In genomic region chr5:79236970-79237734, GRCh38 we compare ENCODE assay signal across 8 cellular contexts. TPM values are rescaled to one million over a fixed set of nuclear protein-coding genes. Genes with fewer than 3 reads are reported as not detected.
DNase-seq lines count a peak whose midpoint lies in the region; ATAC-seq and TF ChIP-seq lines count a peak whose summit lies in the region.

No MANE protein-coding gene starts in this region.

- intact Hi-C loops in thyroid gland (cut with DNase I): loop anchor here (10.0 kb wide), 1 partner anchor 58 kb away; no protein-coding TSS in a partner anchor

- ATAC-seq in HG02973 (IDR thresholded peaks at IDR 0.05; ENCODE audit: unreplicated experiment): peak; percentile 3
- peak; percentile 29 to 45 for ATAC-seq in natural killer cell treated with Interleukin-12 subunit alpha and Interleukin-12 subunit beta and Interleukin-15 and Interleukin-18, amount 100 ng/mL, for 72 hours

- DNase-seq in DMS 273 (lab: John Stamatoyannopoulos, UW; ENCODE audit: unreplicated experiment) (peak; percentile 77), DMS 273 treated with DMSO at 0.1 percent for 48 hours (lab: John Stamatoyannopoulos, UW) (no peak), NCI-H748 treated with DMSO at 0.1 percent for 48 hours (lab: John Stamatoyannopoulos, UW) (peak; percentile 53), fibroblast of lung (ENCODE audit: low read depth in 2 of 2) (peak; percentile 43 to 60), thyroid gland (peak; percentile 68 to 74)
- peak; percentile 63 to 70 for DNase-seq in activated T-cell treated with anti-CD3 and anti-CD28 coated beads, Interleukin-2, amount 50 U/mL, for 48 hours
- peak; percentile 66 for DNase-seq in natural killer cell treated with Interleukin-12 subunit alpha and Interleukin-12 subunit beta and Interleukin-15 and Interleukin-18, amount 100 ng/mL, for 72 hours (ENCODE audit: low spot score)

- H4K20me1 ChIP-seq in fibroblast of lung (ENCODE audit: control insufficient read depth, extremely low read depth, insufficient read depth, low read length): no peaks in the 10 kb centered on the region

- H3K36me3 Mint-ChIP-seq in natural killer cell treated with Interleukin-12 subunit alpha and Interleukin-12 subunit beta and Interleukin-15 and Interleukin-18, amount 100 ng/mL, for 72 hours: no peaks in the 10 kb centered on the region

- peaks cover 24 to 29% of the 10 kb centered on the region in 2 donors for H3K4me1 Mint-ChIP-seq in natural killer cell treated with Interleukin-12 subunit alpha and Interleukin-12 subunit beta and Interleukin-15 and Interleukin-18, amount 100 ng/mL, for 72 hours (ENCODE audit: low read depth in 2 of 2)

- H3K9me3 ChIP-seq in fibroblast of lung (ENCODE audit: control insufficient read depth, insufficient read depth, low read depth, low read length): no peaks in the 10 kb centered on the region
- H3K9me3 ChIP-seq in thyroid gland: no peaks in the 10 kb centered on the region

- H2AFZ ChIP-seq in fibroblast of lung (ENCODE audit: low read length): peak overlapping the region; percentile 84

- H3K4me1 ChIP-seq in fibroblast of lung (ENCODE audit: control insufficient read depth, extremely low read depth, insufficient read depth, low read length) (no peaks in the 10 kb centered on the region), thyroid gland (peaks cover 20 to 26% of the 10 kb centered on the region in 2 donors)

- no peaks in the 10 kb centered on the region for H3K36me3 ChIP-seq in fibroblast of lung (ENCODE audit: control insufficient read depth, insufficient read depth, low read length)
- H3K36me3 ChIP-seq in thyroid gland: no peaks in the 10 kb centered on the region

- peak overlapping the region; percentile 77 for H3K9ac ChIP-seq in fibroblast of lung (ENCODE audit: insufficient read depth, low read length)

- TF ChIP-seq CTCF in fibroblast of lung (conservative IDR thresholded peaks at IDR 0.05 in 1 of 2, IDR thresholded peaks at IDR 0.05 in 1 of 2; ENCODE audit: low read depth in 1 of 2, low read length in 2 of 2): no peak
- TF ChIP-seq CTCF in thyroid gland (IDR thresholded peaks at IDR 0.05): no peak

- peaks cover 5% of the 10 kb centered on the region for H3K79me2 ChIP-seq in fibroblast of lung (ENCODE audit: control insufficient read depth, insufficient read depth, low read length)

- H3K27me3 ChIP-seq in fibroblast of lung (ENCODE audit: control insufficient read depth, insufficient read depth, low read length): no peaks in the 10 kb centered on the region
- no peaks in the 10 kb centered on the region for H3K27me3 ChIP-seq in thyroid gland

- H3K27ac Mint-ChIP-seq in natural killer cell treated with Interleukin-12 subunit alpha and Interleukin-12 subunit beta and Interleukin-15 and Interleukin-18, amount 100 ng/mL, for 72 hours: peak overlapping the region; percentile 52 to 96

- TF ChIP-seq POLR2A in thyroid gland (IDR thresholded peaks at IDR 0.05): peak in 1 of 2 donors; percentile 47

- H3K27me3 Mint-ChIP-seq in natural killer cell treated with Interleukin-12 subunit alpha and Interleukin-12 subunit beta and Interleukin-15 and Interleukin-18, amount 100 ng/mL, for 72 hours: no peaks in the 10 kb centered on the region

- H3K4me2 ChIP-seq in fibroblast of lung (ENCODE audit: extremely low read depth, insufficient read depth, low read length): peak overlapping the region; percentile 99

- WGBS in thyroid gland, 2 donors: 0% methylated on average over 24 to 43 of the region's 61 CpGs

- H3K4me3 ChIP-seq in fibroblast of lung (replicated peaks in 1 of 4; ENCODE audit: control extremely low read depth in 1 of 4, insufficient read depth in 1 of 4, low read depth in 3 of 4, low read length in 4 of 4) (peak overlapping the region; percentile 71 to 93 (median 78)), thyroid gland (replicated peaks in 1 of 3) (peak overlapping the region; percentile 54 to 93 (median 93))

- peak overlapping the region; percentile 56 for H3K27ac ChIP-seq in fibroblast of lung (ENCODE audit: insufficient read depth, low read length)
- peak overlapping the region; percentile 89 to 99 (median 99) for H3K27ac ChIP-seq in thyroid gland

- H3K9me3 Mint-ChIP-seq in natural killer cell treated with Interleukin-12 subunit alpha and Interleukin-12 subunit beta and Interleukin-15 and Interleukin-18, amount 100 ng/mL, for 72 hours: no peaks in the 10 kb centered on the region

- peak overlapping the region; percentile 86 for H3K4me3 Mint-ChIP-seq in natural killer cell treated with Interleukin-12 subunit alpha and Interleukin-12 subunit beta and Interleukin-15 and Interleukin-18, amount 100 ng/mL, for 72 hours

RNA-seq across cellular contexts. Expression of gene JMY, which starts 1.2 kb away (rescaled TPM):
- total RNA-seq in fibroblast of lung (19.3 and 27.2 TPM in 2 replicates), thyroid gland (10 to 100 TPM; 29.7 to 48.5 (median 30.9) TPM)
- 3.4 and 4.1 TPM in 2 replicates for polyA plus RNA-seq in fibroblast of lung
- 2.3 and 3.0 TPM in 2 replicates for polyA plus RNA-seq in fibroblast of lung (2012)
- polyA minus RNA-seq in fibroblast of lung (ENCODE audit: low replicate concordance): 0.67 and 2.2 TPM in 2 replicates
- 1 to 10 TPM; 3.4 to 5.4 TPM for total RNA-seq in natural killer cell treated with Interleukin-12 subunit alpha and Interleukin-12 subunit beta and Interleukin-15 and Interleukin-18, amount 100 ng/mL, for 72 hours
